ENCODE assay signal across 9 cellular contexts in the genomic region with DNA sequence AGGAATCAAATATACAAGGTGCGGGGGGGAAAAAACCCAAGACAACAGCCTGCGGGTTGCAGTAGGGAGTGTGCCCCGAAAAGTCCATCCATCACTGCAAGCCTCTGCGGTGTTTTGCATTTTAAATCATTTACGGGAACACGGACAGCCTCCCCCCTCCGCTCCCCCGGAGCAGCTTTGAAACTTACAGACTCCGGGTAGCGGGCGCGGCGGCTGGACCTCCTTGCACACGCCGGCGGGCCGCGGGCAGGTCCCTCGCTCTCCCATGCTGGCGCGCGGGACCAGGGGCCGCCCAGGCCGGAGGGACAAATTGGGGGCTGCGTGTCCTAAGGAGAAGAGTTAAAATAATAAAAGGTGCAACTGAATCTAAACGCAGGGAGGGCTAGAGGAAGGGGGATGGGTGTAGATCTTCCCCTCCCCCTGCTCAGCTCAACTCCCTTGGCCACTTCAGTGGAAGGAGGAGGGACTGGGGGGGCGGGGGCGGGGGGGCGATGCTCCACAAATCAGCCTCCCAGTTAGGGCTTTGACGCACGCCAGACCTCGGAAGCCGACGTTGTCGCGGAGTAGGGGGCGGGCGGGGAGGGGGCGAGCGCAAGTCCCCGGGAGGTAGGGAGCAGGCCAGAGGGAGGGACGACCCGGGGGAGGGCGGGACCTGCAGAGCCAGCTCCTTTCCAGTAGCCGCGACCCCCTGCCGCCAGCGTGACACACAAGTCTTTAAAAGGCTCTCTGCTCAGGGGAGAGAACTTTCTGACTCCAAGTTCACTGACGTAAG. TPM values are rescaled to one million over a fixed set of nuclear protein-coding genes. Genes with fewer than 3 reads are reported as not detected.
DNase-seq lines count a peak whose midpoint lies in the region; ATAC-seq and TF ChIP-seq lines count a peak whose summit lies in the region.
"Had no signal": no experiment of that assay in that cellular context is flagged by ENCODE, and none has a peak within 500 bp of the region (broad histone marks: within the 10 kb centered on the region; RNA-seq: fewer than 3 reads in every experiment).

Gene KCNJ8 (minus strand): TSS at position 349 of the 772 bp plus-strand sequence. CDS start 1,090 bp downstream, outside the sequence.

- WGBS in ectodermal cell, 2 experiments = 1 to 2% methylated on average over 48 to 49 of the region's 49 CpGs
- WGBS in lung, 2 donors = 1 to 2% methylated on average over 31 to 49 of the region's 49 CpGs
- WGBS in thyroid gland, 2 donors = 1% methylated on average over 42 to 46 of the region's 49 CpGs

- no peaks in the 10 kb centered on the region for H3K9me3 ChIP-seq in ectodermal cell (ENCODE audit: control insufficient read depth, low read length)
- no peaks in the 10 kb centered on the region for H3K9me3 ChIP-seq in lung (ENCODE audit: control insufficient read depth in 2 of 2, insufficient read depth in 1 of 2, low read length in 1 of 2)
- H3K9me3 ChIP-seq in thyroid gland = no peaks in the 10 kb centered on the region

- H3K4me1 ChIP-seq in ectodermal cell (ENCODE audit: control insufficient read depth, insufficient read depth, low read length) (no peaks in the 10 kb centered on the region), lung (ENCODE audit: control insufficient read depth in 2 of 2, insufficient read depth in 2 of 2, low read length in 2 of 2) (peaks cover 0 to 2% of the 10 kb centered on the region in 2 donors), thyroid gland (no peaks in the 10 kb centered on the region)

- intact Hi-C loops in thyroid gland (cut with DNase I) = no loop called here

- H3K4me3 ChIP-seq in ectodermal cell (ENCODE audit: insufficient read depth, low read depth, low read length) (peak within 1 kb of the TSS; percentile 52), lung (peak within 1 kb of the TSS; percentile 35), thyroid gland (replicated peaks in 1 of 3) (peak within 1 kb of the TSS in 2 of 3 donors; percentile 40 to 80)

- ATAC-seq in lung (ENCODE audit: insufficient read depth, low FRiP score) = peak; percentile 65
- ATAC-seq in GM19463 (IDR thresholded peaks at IDR 0.05; ENCODE audit: unreplicated experiment) = no peak
- ATAC-seq in HG03565 (IDR thresholded peaks at IDR 0.05; ENCODE audit: unreplicated experiment) = no peak

- H3K27ac ChIP-seq in ectodermal cell (ENCODE audit: insufficient read depth, low read depth, low read length, poor library complexity, severe bottlenecking) (no peak within 1 kb of the TSS), lung (ENCODE audit: low read depth in 1 of 2, low read length in 1 of 2) (peak within 1 kb of the TSS; percentile 79 to 99), thyroid gland (peak within 1 kb of the TSS; percentile 69 to 86 (median 85))

- no peak for TF ChIP-seq CTCF in lung (IDR thresholded peaks at IDR 0.05; ENCODE audit: control extremely low read depth, extremely low read depth)
- no peak for TF ChIP-seq CTCF in thyroid gland (IDR thresholded peaks at IDR 0.05)

- H3K27me3 ChIP-seq in ectodermal cell (ENCODE audit: control insufficient read depth, insufficient read depth, low read length, poor library complexity, severe bottlenecking) (peaks cover 37% of the 10 kb centered on the region), lung (ENCODE audit: control insufficient read depth, insufficient read depth) (no peaks in the 10 kb centered on the region), thyroid gland (no peaks in the 10 kb centered on the region)

- H3K36me3 ChIP-seq in ectodermal cell (ENCODE audit: control insufficient read depth, insufficient read depth, low read length) (no peaks in the 10 kb centered on the region), lung (ENCODE audit: control insufficient read depth in 2 of 2, insufficient read depth in 2 of 2, low read length in 2 of 2) (no peaks in the 10 kb centered on the region), thyroid gland (no peaks in the 10 kb centered on the region)

- peak; percentile 67 for DNase-seq in EH (ENCODE audit: low read depth)
- peak; percentile 45 for DNase-seq in NCI-H510A (lab: John Stamatoyannopoulos, UW)
- DNase-seq in lung (ENCODE audit: low spot score) = peak; percentile 62
- DNase-seq in thyroid gland = peak; percentile 85 to 90
- no peak for DNase-seq in NCI-H1436 (lab: John Stamatoyannopoulos, UW)

- peak in 1 of 2 donors; percentile 33 for TF ChIP-seq POLR2A in thyroid gland (IDR thresholded peaks at IDR 0.05)

RNA-seq across cellular contexts. Expression of gene KCNJ8, which starts in this region (rescaled TPM):
- 0.48 TPM for polyA plus RNA-seq in ectodermal cell (2013, experiment 1 of 4)
- 1.1 TPM for polyA plus RNA-seq in ectodermal cell (2013, experiment 2 of 4)
- polyA plus RNA-seq in ectodermal cell (2013, experiment 3 of 4) = 0.69 TPM
- polyA plus RNA-seq in ectodermal cell (2013, experiment 4 of 4) = 0.73 TPM
- total RNA-seq in lung = 10 to 100 TPM; 14.6 to 16.1 TPM
- 10 to 100 TPM in 1 of 2 donors, 1 to 10 TPM in 1; 6.2 to 13.8 TPM for polyA plus RNA-seq in lung
- total RNA-seq in thyroid gland = 10 to 100 TPM; 11.6 to 24.1 (median 17.7) TPM
- total RNA-seq: lung microvascular endothelial cell had no signal
